Comparison of ENCODE assay signal across 21 cellular contexts in genomic region chr16:75088226-75088625, GRCh38. TPM values are rescaled to one million over a fixed set of nuclear protein-coding genes. Genes with fewer than 3 reads are reported as not detected.
DNase-seq lines count a peak whose midpoint lies in the region; ATAC-seq and TF ChIP-seq lines count a peak whose summit lies in the region.
"Had no signal": no experiment of that assay in that cellular context is flagged by ENCODE, and none has a peak within 500 bp of the region (broad histone marks: within the 10 kb centered on the region; RNA-seq: fewer than 3 reads in every experiment).

No MANE protein-coding gene starts in this region.

- no TSS peak for BruUV-seq in PC-3 (replicated peaks; lab: Mats Ljungman, UMichigan)

- no peak overlapping the region; the same call in 1 of the 2 replicates for H3K9ac ChIP-seq in DND-41 (ENCODE audit: low read depth, low read length)
- H3K9ac ChIP-seq in adipocyte (ENCODE audit: low read length): peak overlapping the region; percentile 17
- H3K9ac ChIP-seq in skeletal muscle tissue (ENCODE audit: low read depth in 1 of 3, low read length in 3 of 3): no peak overlapping the region
- H3K9ac ChIP-seq in PC-3 (ENCODE audit: low read length): no peak overlapping the region

- TF ChIP-seq CTCF in DND-41 (IDR thresholded peaks at IDR 0.05; ENCODE audit: borderline replicate concordance, extremely low read depth, low read length, poor library complexity, severe bottlenecking): no peak
- TF ChIP-seq CTCF in left lung (IDR thresholded peaks at IDR 0.05): no peak
- no peak for TF ChIP-seq CTCF in PC-3 (conservative IDR thresholded peaks at IDR 0.05; ENCODE audit: low read depth, low read length)

- intact Hi-C loops in left lung (cut with DNase I) (no loop called here), PC-3 (cut with micrococcal nuclease) (no loop called here)

- H3K9me3 ChIP-seq in DND-41 (ENCODE audit: insufficient read depth, low read length, severe bottlenecking): no peaks in the 10 kb centered on the region
- no peaks in the 10 kb centered on the region for H3K9me3 ChIP-seq in adipocyte (ENCODE audit: control insufficient read depth, low read length)
- H3K9me3 ChIP-seq in left lung: no peaks in the 10 kb centered on the region
- H3K9me3 ChIP-seq in skeletal muscle tissue (ENCODE audit: control insufficient read depth in 3 of 3, low read length in 3 of 3): no peaks in the 10 kb centered on the region
- no peaks in the 10 kb centered on the region for H3K9me3 ChIP-seq in PC-3 (ENCODE audit: low read length)
- H3K9me3 ChIP-seq: mucosa of descending colon had no signal

- no peak overlapping the region for H3K4me2 ChIP-seq in DND-41 (ENCODE audit: insufficient read depth, low read length)
- H3K4me2 ChIP-seq in PC-3 (ENCODE audit: low read length): no peak overlapping the region

- CTCF ChIA-PET in PC-3 (lab: Charles Lee): no interaction called here

- H4K20me1 ChIP-seq in DND-41 (ENCODE audit: insufficient read depth, low read length) (peaks cover 38% of the 10 kb centered on the region), PC-3 (ENCODE audit: low read length) (no peaks in the 10 kb centered on the region)

- H3F3A ChIP-seq in PC-3 (ENCODE audit: low read length, unreplicated experiment): no peaks in the 10 kb centered on the region

- DNase-seq in DND-41: no peak
- DNase-seq in adipocyte (ENCODE audit: low read depth): no peak
- DNase-seq in left lung: no peak
- DNase-seq in PC-3: no peak
- DNase-seq: activated CD8-positive, alpha-beta memory T cell treated with anti-CD3 and anti-CD28 coated beads for 24 hours; activated T-cell treated with anti-CD3 and anti-CD28 coated beads, Interleukin-2, amount 50 U/mL, for 48 hours; CD8-positive, alpha-beta T cell; cerebellar nuclear complex; effector CD4-positive, alpha-beta T cell; head of caudate nucleus; KBM-7; NCI-H1048; NCI-H2029 treated with DMSO at 0.1 percent for 48 hours; RPMI8226 had no signal

- H3K4me1 ChIP-seq in DND-41 (ENCODE audit: insufficient read depth, low read length): peaks cover 78% of the 10 kb centered on the region
- H3K4me1 ChIP-seq in adipocyte (ENCODE audit: control insufficient read depth, insufficient read depth, low read length): peaks cover 18% of the 10 kb centered on the region
- peaks cover 18 to 38% of the 10 kb centered on the region in 2 donors for H3K4me1 ChIP-seq in left lung
- H3K4me1 ChIP-seq in skeletal muscle tissue (ENCODE audit: control insufficient read depth in 3 of 3, insufficient read depth in 3 of 3, low read length in 3 of 3): peaks cover 46 to 75% (median 54%) of the 10 kb centered on the region in 3 donors
- H3K4me1 ChIP-seq in PC-3 (ENCODE audit: insufficient read depth, low read length): peaks cover 12% of the 10 kb centered on the region; the same call in 1 of the 2 replicates

- H3K27me3 ChIP-seq in DND-41 (ENCODE audit: insufficient read depth, low read length, poor library complexity): no peaks in the 10 kb centered on the region
- H3K27me3 ChIP-seq in adipocyte (replicated peaks; ENCODE audit: control insufficient read depth, insufficient read depth, low read length): no peaks in the 10 kb centered on the region
- H3K27me3 ChIP-seq in left lung: no peaks in the 10 kb centered on the region
- no peaks in the 10 kb centered on the region for H3K27me3 ChIP-seq in skeletal muscle tissue (ENCODE audit: control insufficient read depth in 3 of 3, insufficient read depth in 3 of 3, low read length in 3 of 3)
- no peaks in the 10 kb centered on the region for H3K27me3 ChIP-seq in PC-3 (ENCODE audit: low read length)

- H3K79me2 ChIP-seq in DND-41 (ENCODE audit: insufficient read depth, low read length) (peaks cover 100% of the 10 kb centered on the region), PC-3 (ENCODE audit: low read length) (peaks cover 85% of the 10 kb centered on the region)

- no peak overlapping the region for H2AFZ ChIP-seq in DND-41 (ENCODE audit: low read depth, low read length)
- H2AFZ ChIP-seq in PC-3 (ENCODE audit: low read length): no peak overlapping the region

- H3K4me3 ChIP-seq in DND-41 (ENCODE audit: low read depth in 1 of 2, low read length in 2 of 2) (no peak overlapping the region), adipocyte (ENCODE audit: low read length) (no peak overlapping the region), left lung (no peak overlapping the region), skeletal muscle tissue (ENCODE audit: low read length in 3 of 3) (peak overlapping the region in 1 of 3 donors; percentile 21), PC-3 (ENCODE audit: low read length) (no peak overlapping the region)
- H3K4me3 ChIP-seq: GM12878, mucosa of descending colon had no signal

- no peak for ATAC-seq in DND-41 (ENCODE audit: insufficient read depth, low read depth)
- ATAC-seq in left lung: no peak
- ATAC-seq in PC-3: no peak
- ATAC-seq in HG02642 (IDR thresholded peaks at IDR 0.05; ENCODE audit: poor library complexity, unreplicated experiment): no peak
- ATAC-seq in GM21737 (IDR thresholded peaks at IDR 0.05; ENCODE audit: unreplicated experiment): no peak
- ATAC-seq: activated CD4-positive, CD25-positive, alpha-beta regulatory T cell treated with anti-CD3 and anti-CD28 coated beads, Interleukin-2, amount 50 U/mL, for 24 hours; CD8-positive, alpha-beta T cell; GM12878 had no signal

- H3K27ac ChIP-seq in DND-41 (ENCODE audit: low read length): peak overlapping the region; percentile 75
- peak overlapping the region; percentile 53 to 63 for H3K27ac ChIP-seq in left lung
- H3K27ac ChIP-seq in skeletal muscle tissue (ENCODE audit: low read depth, low read length): peak overlapping the region; percentile 88
- no peak overlapping the region for H3K27ac ChIP-seq in PC-3 (ENCODE audit: low read length)

- POLR2A ChIA-PET in PC-3 (lab: Charles Lee; ENCODE audit: unreplicated experiment): no interaction called here

- H3K36me3 ChIP-seq in DND-41 (ENCODE audit: insufficient read depth, low read length) (peaks cover 59% of the 10 kb centered on the region), adipocyte (ENCODE audit: control insufficient read depth, insufficient read depth, low read length, severe bottlenecking) (no peaks in the 10 kb centered on the region), left lung (no peaks in the 10 kb centered on the region), skeletal muscle tissue (ENCODE audit: control insufficient read depth in 3 of 3, insufficient read depth in 3 of 3, low read length in 3 of 3) (peaks cover 0 to 3% (median 0%) of the 10 kb centered on the region in 3 donors), PC-3 (ENCODE audit: low read depth, low read length) (no peaks in the 10 kb centered on the region)

- no peaks in the 10 kb centered on the region for H3K9me2 ChIP-seq in PC-3 (replicated peaks; ENCODE audit: low read length)

RNA-seq across cellular contexts. Expression of gene LDHD, which starts 28.4 kb away (rescaled TPM):
- total RNA-seq in left lung (1 to 10 TPM; 7.3 to 9.9 TPM), skeletal muscle tissue (6.3 TPM), PC-3 (2014; rRNA removed) (3.1 and 3.7 TPM in 2 replicates)
- total RNA-seq: astrocyte; CD8-positive, alpha-beta T cell had no signal
